ENCODE assay signal across 17 cellular contexts in the genomic region with DNA sequence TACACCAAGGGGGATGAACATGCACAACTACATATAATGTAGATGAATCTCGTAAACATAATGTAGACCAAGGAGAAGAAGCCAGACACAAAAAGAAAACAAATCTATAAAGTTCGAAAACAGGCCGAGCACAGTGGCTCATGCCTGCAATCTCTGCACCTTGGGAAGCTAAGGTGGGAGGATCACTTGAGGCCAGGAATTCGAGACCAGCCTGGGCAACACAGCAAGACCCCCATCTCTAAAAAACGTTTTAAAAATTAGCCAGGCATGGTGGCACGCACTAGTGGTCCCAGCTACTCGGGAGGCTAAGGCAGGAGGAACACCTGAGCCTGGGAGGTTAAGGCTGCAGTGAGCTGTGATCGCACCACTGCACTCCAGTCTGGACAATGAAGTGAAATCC.
DNase-seq lines count a peak whose midpoint lies in the region; TF ChIP-seq lines count a peak whose summit lies in the region.
"Had no signal": no experiment of that assay in that cellular context is flagged by ENCODE, and none has a peak within 500 bp of the region (broad histone marks: within the 10 kb centered on the region; RNA-seq: fewer than 3 reads in every experiment).

No MANE protein-coding gene starts in this region.

- no peak overlapping the region for H4K91ac ChIP-seq in mesenchymal stem cell (ENCODE audit: low read length)

- H2AK5ac ChIP-seq in mesenchymal stem cell (ENCODE audit: low read length, severe bottlenecking) = no peak overlapping the region

- no peak overlapping the region for H3K27ac ChIP-seq in HEK293 (ENCODE audit: extremely low read depth, low read depth, low read length)
- no peak overlapping the region for H3K27ac ChIP-seq in mesenchymal stem cell (ENCODE audit: low read length, poor library complexity, severe bottlenecking)
- H3K27ac ChIP-seq: BLaER1, C4-2B, GM23248 had no signal

- H3K4me3 Mint-ChIP-seq in brain (no peak overlapping the region), nephron progenitor cell (no peak overlapping the region)
- H3K4me3 Mint-ChIP-seq: B cell; CD4-positive, CD25-positive, alpha-beta regulatory T cell; CD8-positive, alpha-beta T cell; H9; HFFc6 had no signal

- H3K9me3 Mint-ChIP-seq in brain (no peaks in the 10 kb centered on the region), nephron progenitor cell (no peaks in the 10 kb centered on the region)
- H3K9me3 Mint-ChIP-seq: CD8-positive, alpha-beta T cell; H9; HFFc6 had no signal

- no peaks in the 10 kb centered on the region for H3K27me3 ChIP-seq in mesenchymal stem cell (ENCODE audit: control insufficient read depth in 1 of 2, insufficient read depth in 1 of 2, low read length in 2 of 2)
- H3K27me3 ChIP-seq: BLaER1 had no signal

- no peak overlapping the region for H2AFZ ChIP-seq in mesenchymal stem cell (ENCODE audit: low read depth, low read length)
- H2AFZ ChIP-seq: GM23248 had no signal

- no peak overlapping the region for H3K9ac ChIP-seq in mesenchymal stem cell (ENCODE audit: low read length)
- H3K9ac ChIP-seq: BLaER1, GM23248 had no signal

- H3K14ac ChIP-seq in mesenchymal stem cell (ENCODE audit: low read length in 2 of 2) = no peak overlapping the region

- DNase-seq in nephron progenitor cell (no peak), mesenchymal stem cell (no peak), GOT3 (lab: John Stamatoyannopoulos, UW) (no peak)
- DNase-seq in stimulated activated naive CD4-positive, alpha-beta T cell treated with Interleukin-2 at 50 U/mL for 16 hours (lab: John Stamatoyannopoulos, UW) = no peak
- DNase-seq: Caco-2; CD4-positive, CD25-positive, alpha-beta regulatory T cell; CD8-positive, alpha-beta T cell; DMS153; DND-41; GM23248; H9; HFFc6 had no signal

- no peak overlapping the region for H2BK15ac ChIP-seq in mesenchymal stem cell (ENCODE audit: low read depth, poor library complexity, severe bottlenecking)

- H3K27me3 Mint-ChIP-seq in brain (peaks cover 3% of the 10 kb centered on the region), nephron progenitor cell (ENCODE audit: low read depth, poor library complexity) (peaks cover 4% of the 10 kb centered on the region)
- H3K27me3 Mint-ChIP-seq: B cell; CD4-positive, CD25-positive, alpha-beta regulatory T cell had no signal

- 93% methylated on average over 7 of the region's 8 CpGs for WGBS in mesenchymal stem cell

- no peak overlapping the region for H2BK12ac ChIP-seq in mesenchymal stem cell (ENCODE audit: low read length in 2 of 2)

- CTCF ChIA-PET in HEK293 (lab: Yijun Ruan, JAX) = interaction anchor here (0.8 to 1.0 kb wide), 2 partner anchors 16 to 276 kb away, joined by 3 read pairs; no protein-coding TSS in a partner anchor

- H3K4me1 Mint-ChIP-seq in brain (peaks cover 60% of the 10 kb centered on the region), nephron progenitor cell (peaks cover 62% of the 10 kb centered on the region)
- H3K4me1 Mint-ChIP-seq: B cell; CD4-positive, CD25-positive, alpha-beta regulatory T cell had no signal

- no peak overlapping the region for H3K4ac ChIP-seq in mesenchymal stem cell (ENCODE audit: low read depth in 1 of 2, low read length in 2 of 2)

- H3K27ac Mint-ChIP-seq in brain (peak overlapping the region; percentile 6 to 78 (median 35)), nephron progenitor cell (peak overlapping the region; percentile 10)
- H3K27ac Mint-ChIP-seq: B cell; CD4-positive, CD25-positive, alpha-beta regulatory T cell; CD8-positive, alpha-beta T cell; H9; HFFc6 had no signal

- H3K4me3 ChIP-seq in HEK293 (ENCODE audit: low read depth, low read length) = no peak overlapping the region
- H3K4me3 ChIP-seq in mesenchymal stem cell (ENCODE audit: insufficient read depth in 1 of 2, low read depth in 1 of 2, low read length in 2 of 2) = no peak overlapping the region
- H3K4me3 ChIP-seq: BLaER1, GM23248 had no signal

- no peak overlapping the region for H4K8ac ChIP-seq in mesenchymal stem cell (ENCODE audit: low read length)

- TF ChIP-seq CTCF in HEK293 (tag by site-specific recombination; IDR thresholded peaks at IDR 0.05) = no peak
- TF ChIP-seq CTCF in brain (conservative IDR thresholded peaks at IDR 0.05) = no peak
- TF ChIP-seq CTCF in nephron progenitor cell (IDR thresholded peaks at IDR 0.05) = no peak

- no peak overlapping the region for H2BK120ac ChIP-seq in mesenchymal stem cell (ENCODE audit: low read depth, low read length)

- no peak overlapping the region for H3K18ac ChIP-seq in mesenchymal stem cell (ENCODE audit: low read depth in 1 of 2, low read length in 2 of 2)

- no peaks in the 10 kb centered on the region for H3K9me3 ChIP-seq in HEK293 (ENCODE audit: control insufficient read depth, insufficient read depth, low read depth, low read length)
- no peaks in the 10 kb centered on the region for H3K9me3 ChIP-seq in mesenchymal stem cell (ENCODE audit: control insufficient read depth, low read length)
- H3K9me3 ChIP-seq: BLaER1, Caco-2 had no signal

- peaks cover 7% of the 10 kb centered on the region; the same call in 1 of the 2 replicates for H3K4me1 ChIP-seq in HEK293 (ENCODE audit: control insufficient read depth, insufficient read depth, low read length)
- peaks cover 12% of the 10 kb centered on the region for H3K4me1 ChIP-seq in mesenchymal stem cell (ENCODE audit: control insufficient read depth, insufficient read depth, low read depth, low read length)
- H3K4me1 ChIP-seq: Caco-2 had no signal

- H3K36me3 ChIP-seq in HEK293 (ENCODE audit: control insufficient read depth in 2 of 2, insufficient read depth in 1 of 2, low read length in 2 of 2) = no peaks in the 10 kb centered on the region; a peak in 1 of 3 replicates
- peaks cover 0 to 11% of the 10 kb centered on the region in 2 experiments for H3K36me3 ChIP-seq in mesenchymal stem cell (ENCODE audit: control insufficient read depth in 1 of 2, insufficient read depth in 2 of 2, low read depth in 1 of 2, low read length in 2 of 2)

- H2BK5ac ChIP-seq in mesenchymal stem cell (ENCODE audit: low read depth, low read length, poor library complexity, severe bottlenecking) = no peak overlapping the region

- no peak overlapping the region for H3K4me2 ChIP-seq in mesenchymal stem cell (ENCODE audit: low read length, poor library complexity, severe bottlenecking)
- H3K4me2 ChIP-seq: BLaER1 had no signal

- H3K36me3 Mint-ChIP-seq in brain = peaks cover 40% of the 10 kb centered on the region
- H3K36me3 Mint-ChIP-seq in nephron progenitor cell (ENCODE audit: low read depth) = peaks cover 84% of the 10 kb centered on the region
- H3K36me3 Mint-ChIP-seq: CD4-positive, CD25-positive, alpha-beta regulatory T cell; CD8-positive, alpha-beta T cell had no signal

- POLR2A ChIA-PET in HEK293 (lab: Yijun Ruan, JAX) = interaction anchor here (0.6 kb wide), 1 partner anchor 69 kb away, joined by 4 read pairs; no protein-coding TSS in a partner anchor

- no peak overlapping the region for H3K23ac ChIP-seq in mesenchymal stem cell (ENCODE audit: low read length in 2 of 2)

- peaks cover 12% of the 10 kb centered on the region for H3K79me1 ChIP-seq in mesenchymal stem cell (replicated peaks; ENCODE audit: low read length, poor library complexity, severe bottlenecking)

TF ChIP-seq in HEK293, 187 proteins besides CTCF, POLR2A, EP300 and RAD21:
- TF ChIP-seq ZNF529 (tag by site-specific recombination; IDR thresholded peaks at IDR 0.05; ENCODE audit: insufficient replicate concordance) (no peak), ZNF843 (tag by site-specific recombination; IDR thresholded peaks at IDR 0.05) (no peak), HOXC10 (CRISPR knock-in tag; IDR thresholded peaks at IDR 0.05) (no peak), ZNF121 (tag by site-specific recombination; IDR thresholded peaks at IDR 0.05) (peak; percentile 94), OVOL3 (tag by site-specific recombination; IDR thresholded peaks at IDR 0.05) (no peak), ZNF214 (tag by site-specific recombination; IDR thresholded peaks at IDR 0.05; ENCODE audit: borderline replicate concordance) (no peak)
